21 cellular contexts compared by ENCODE assay signal in genomic region chr11:23211221-23211620, GRCh38.
"Had no signal": no experiment of that assay in that cellular context is flagged by ENCODE, and none has a peak within 500 bp of the region (broad histone marks: within the 10 kb centered on the region; RNA-seq: fewer than 3 reads in every experiment).

No MANE protein-coding gene starts in this region.

- H3K36me3 ChIP-seq: sigmoid colon had no signal

- H3K4me3 ChIP-seq: lung, sigmoid colon, testis had no signal

- H3K9ac ChIP-seq: parathyroid adenoma had no signal

- H3K4me1 Mint-ChIP-seq: activated CD4-positive, alpha-beta T cell treated with anti-CD3 and anti-CD28 coated beads, Interleukin-2, amount 10 ng/mL, durations not matched to agents 24 days and 14 days; stimulated activated effector memory CD8-positive, alpha-beta T cell treated with anti-CD3 and anti-CD28 coated beads, Interleukin-12 subunit alpha, Interleukin-12 subunit beta, amount 100 ng/mL, for 72 hours had no signal

- ATAC-seq: activated CD8-positive, alpha-beta T cell treated with anti-CD3 and anti-CD28 coated beads, Interleukin-2, amount 10 ng/mL, durations not matched to agents 7 days and 5 days; activated T-cell treated with anti-CD3 and anti-CD28 coated beads, Interleukin-2, amount 50 U/mL, for 4 hours; left lobe of liver; stimulated activated effector memory CD8-positive, alpha-beta T cell treated with anti-CD3 and anti-CD28 coated beads, Interleukin-12 subunit alpha, Interleukin-12 subunit beta, amount 100 ng/mL, for 72 hours had no signal

- H3K27ac Mint-ChIP-seq: activated CD4-positive, alpha-beta T cell treated with anti-CD3 and anti-CD28 coated beads, Interleukin-2, amount 10 ng/mL, durations not matched to agents 24 days and 14 days; activated CD8-positive, alpha-beta T cell treated with anti-CD3 and anti-CD28 coated beads, Interleukin-2, amount 10 ng/mL, durations not matched to agents 7 days and 5 days; activated naive CD4-positive, alpha-beta T cell treated with anti-CD3 and anti-CD28 coated beads for 36 hours; stimulated activated effector memory CD8-positive, alpha-beta T cell treated with anti-CD3 and anti-CD28 coated beads, Interleukin-12 subunit alpha, Interleukin-12 subunit beta, amount 100 ng/mL, for 72 hours; type B pancreatic cell had no signal

- H2AFZ ChIP-seq: parathyroid adenoma had no signal

- H3K4me1 ChIP-seq: parathyroid adenoma, sigmoid colon, testis had no signal

- H3K9me3 Mint-ChIP-seq: activated CD4-positive, alpha-beta T cell treated with anti-CD3 and anti-CD28 coated beads, Interleukin-2, amount 10 ng/mL, durations not matched to agents 24 days and 14 days; nephron; type B pancreatic cell had no signal

- H3K9me3 ChIP-seq: sigmoid colon, testis had no signal

- H3K79me2 ChIP-seq: parathyroid adenoma had no signal

- DNase-seq: activated CD4-positive, alpha-beta T cell treated with anti-CD3 and anti-CD28 coated beads, Interleukin-2, amount 10 ng/mL, durations not matched to agents 24 days and 14 days; activated CD8-positive, alpha-beta memory T cell treated with anti-CD3 and anti-CD28 coated beads, Interleukin-2, amount 50 U/mL, for 4 hours; activated CD8-positive, alpha-beta T cell treated with anti-CD3 and anti-CD28 coated beads, Interleukin-2, amount 10 ng/mL, durations not matched to agents 7 days and 5 days; activated naive CD4-positive, alpha-beta T cell treated with anti-CD3 and anti-CD28 coated beads for 36 hours; activated T-cell treated with anti-CD3 and anti-CD28 coated beads, Interleukin-2, amount 50 U/mL, for 4 hours; anterior cingulate cortex; head of caudate nucleus; kidney; midbrain; sigmoid colon; stimulated activated CD4-positive, alpha-beta T cell treated with anti-CD3 and anti-CD28 coated beads, Interleukin-4, amount 100 ng/mL, for 24 hours; T-helper 1 cell; T-helper 9 cell; testis had no signal

- H3K4me3 Mint-ChIP-seq: activated CD4-positive, alpha-beta T cell treated with anti-CD3 and anti-CD28 coated beads, Interleukin-2, amount 10 ng/mL, durations not matched to agents 24 days and 14 days; activated CD8-positive, alpha-beta T cell treated with anti-CD3 and anti-CD28 coated beads, Interleukin-2, amount 10 ng/mL, durations not matched to agents 7 days and 5 days; activated naive CD4-positive, alpha-beta T cell treated with anti-CD3 and anti-CD28 coated beads for 36 hours; activated T-cell treated with anti-CD3 and anti-CD28 coated beads, Interleukin-2, amount 50 U/mL, for 4 hours; nephron; stimulated activated effector memory CD8-positive, alpha-beta T cell treated with anti-CD3 and anti-CD28 coated beads, Interleukin-12 subunit alpha, Interleukin-12 subunit beta, amount 100 ng/mL, for 72 hours; type B pancreatic cell had no signal

- H3K36me3 Mint-ChIP-seq: stimulated activated effector memory CD8-positive, alpha-beta T cell treated with anti-CD3 and anti-CD28 coated beads, Interleukin-12 subunit alpha, Interleukin-12 subunit beta, amount 100 ng/mL, for 72 hours; type B pancreatic cell had no signal

- H3K27ac ChIP-seq: parathyroid adenoma, sigmoid colon, testis had no signal

- H3K27me3 Mint-ChIP-seq: activated CD4-positive, alpha-beta T cell treated with anti-CD3 and anti-CD28 coated beads, Interleukin-2, amount 10 ng/mL, durations not matched to agents 24 days and 14 days; type B pancreatic cell had no signal

- H3K27me3 ChIP-seq: sigmoid colon, testis had no signal

- FAIRE-seq: frontal cortex, kidney had no signal
